ENCODE assay signal across 1 cellular context in the genomic region with DNA sequence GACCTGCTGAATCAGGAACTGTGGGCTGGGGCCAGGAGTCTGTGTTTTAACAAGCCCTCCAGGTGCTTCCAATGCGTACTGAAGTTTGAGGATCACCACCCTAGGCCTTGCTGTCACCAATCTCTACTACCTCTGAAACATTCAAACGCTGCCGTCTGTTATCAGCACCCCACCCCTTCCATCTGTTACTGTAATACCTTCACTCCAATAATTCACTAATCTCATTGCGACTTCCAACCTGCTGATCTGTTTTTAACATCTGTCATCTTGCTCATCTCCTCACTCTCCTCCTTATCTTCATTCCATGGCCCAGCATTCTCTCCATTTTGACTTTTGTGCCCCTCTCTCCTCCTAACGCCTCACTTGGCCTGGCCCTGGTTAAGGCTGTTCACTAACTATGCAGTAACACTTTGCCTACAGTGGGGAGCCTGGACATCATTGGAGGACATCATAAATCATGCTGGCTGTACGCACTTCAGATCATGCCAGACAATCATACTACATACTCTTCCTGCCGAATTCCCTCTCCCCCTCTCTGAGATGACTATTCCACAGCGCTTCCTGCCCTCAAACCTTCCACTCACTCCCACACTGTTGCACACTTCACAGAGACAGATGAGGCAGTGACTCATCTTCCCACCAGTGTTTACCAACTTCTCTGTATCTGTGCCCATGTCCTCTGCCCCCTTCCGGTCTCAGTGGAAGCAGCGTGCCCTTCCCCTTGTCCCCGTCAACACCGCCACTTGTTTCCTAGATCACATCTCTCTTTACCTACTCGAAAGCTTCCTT.
TF ChIP-seq lines count a peak whose summit lies in the region.

No MANE protein-coding gene starts in this region.

TF ChIP-seq in WTC11, 78 proteins besides CTCF, POLR2A, EP300 and RAD21 (continued from another document):
- TF ChIP-seq ATF2 (CRISPR knock-in tag; IDR thresholded peaks at IDR 0.05; ENCODE audit: borderline replicate concordance, low read depth) (no peak), OVOL2 (CRISPR knock-in tag; IDR thresholded peaks at IDR 0.05; ENCODE audit: borderline replicate concordance) (no peak), MYBL2 (CRISPR knock-in tag; IDR thresholded peaks at IDR 0.05) (no peak), SMAD3 (CRISPR knock-in tag; IDR thresholded peaks at IDR 0.05; ENCODE audit: borderline replicate concordance) (no peak), ERG (CRISPR knock-in tag; IDR thresholded peaks at IDR 0.05) (no peak), CREM (CRISPR knock-in tag; IDR thresholded peaks at IDR 0.05) (no peak), TP53 (CRISPR knock-in tag; IDR thresholded peaks at IDR 0.05) (no peak)
